ENCODE assay signal across 1 cellular context in the genomic region with DNA sequence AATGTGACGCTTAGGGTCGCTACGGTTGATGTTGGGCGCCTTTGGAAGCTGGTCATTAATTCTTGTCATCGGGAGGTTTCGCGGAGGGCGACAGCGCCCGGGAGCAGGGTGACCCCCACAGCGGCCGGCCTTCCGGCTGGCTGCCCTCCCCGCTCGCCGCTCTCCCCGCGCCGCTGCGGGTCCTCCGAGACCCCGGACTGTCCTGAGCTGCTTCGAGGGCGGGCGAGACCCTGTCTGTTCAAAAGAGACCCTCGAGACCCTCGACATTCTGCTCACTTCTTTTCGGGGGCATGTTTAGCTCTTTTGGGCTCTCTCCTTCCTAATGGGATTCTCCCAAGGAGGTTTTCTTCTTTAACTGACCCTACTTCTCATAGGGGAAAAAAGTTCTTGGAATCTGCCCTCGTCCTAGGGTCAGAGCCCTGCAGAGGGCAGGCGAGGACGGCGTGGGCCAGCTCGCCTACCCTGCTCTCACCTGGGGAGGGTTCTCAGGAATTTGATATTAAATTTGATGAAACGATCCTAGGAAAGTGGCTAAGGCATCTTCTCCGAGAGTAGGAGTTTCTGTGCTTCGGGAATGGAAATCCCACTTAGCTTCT.
TF ChIP-seq lines count a peak whose summit lies in the region.

No MANE protein-coding gene starts in this region.

TF ChIP-seq in GM23338, 12 proteins besides CTCF, POLR2A, EP300 and RAD21:
- TF ChIP-seq, protein P1, sequence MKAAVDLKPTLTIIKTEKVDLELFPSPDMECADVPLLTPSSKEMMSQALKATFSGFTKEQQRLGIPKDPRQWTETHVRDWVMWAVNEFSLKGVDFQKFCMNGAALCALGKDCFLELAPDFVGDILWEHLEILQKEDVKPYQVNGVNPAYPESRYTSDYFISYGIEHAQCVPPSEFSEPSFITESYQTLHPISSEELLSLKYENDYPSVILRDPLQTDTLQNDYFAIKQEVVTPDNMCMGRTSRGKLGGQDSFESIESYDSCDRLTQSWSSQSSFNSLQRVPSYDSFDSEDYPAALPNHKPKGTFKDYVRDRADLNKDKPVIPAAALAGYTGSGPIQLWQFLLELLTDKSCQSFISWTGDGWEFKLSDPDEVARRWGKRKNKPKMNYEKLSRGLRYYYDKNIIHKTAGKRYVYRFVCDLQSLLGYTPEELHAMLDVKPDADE (IDR thresholded peaks at IDR 0.05) = no peak
- TF ChIP-seq EZH2 (IDR thresholded peaks at IDR 0.05; ENCODE audit: low read depth, unreplicated experiment) (peak; percentile 82), JUNB (IDR thresholded peaks at IDR 0.05; ENCODE audit: unreplicated experiment) (no peak)
- TF ChIP-seq, protein P2, sequence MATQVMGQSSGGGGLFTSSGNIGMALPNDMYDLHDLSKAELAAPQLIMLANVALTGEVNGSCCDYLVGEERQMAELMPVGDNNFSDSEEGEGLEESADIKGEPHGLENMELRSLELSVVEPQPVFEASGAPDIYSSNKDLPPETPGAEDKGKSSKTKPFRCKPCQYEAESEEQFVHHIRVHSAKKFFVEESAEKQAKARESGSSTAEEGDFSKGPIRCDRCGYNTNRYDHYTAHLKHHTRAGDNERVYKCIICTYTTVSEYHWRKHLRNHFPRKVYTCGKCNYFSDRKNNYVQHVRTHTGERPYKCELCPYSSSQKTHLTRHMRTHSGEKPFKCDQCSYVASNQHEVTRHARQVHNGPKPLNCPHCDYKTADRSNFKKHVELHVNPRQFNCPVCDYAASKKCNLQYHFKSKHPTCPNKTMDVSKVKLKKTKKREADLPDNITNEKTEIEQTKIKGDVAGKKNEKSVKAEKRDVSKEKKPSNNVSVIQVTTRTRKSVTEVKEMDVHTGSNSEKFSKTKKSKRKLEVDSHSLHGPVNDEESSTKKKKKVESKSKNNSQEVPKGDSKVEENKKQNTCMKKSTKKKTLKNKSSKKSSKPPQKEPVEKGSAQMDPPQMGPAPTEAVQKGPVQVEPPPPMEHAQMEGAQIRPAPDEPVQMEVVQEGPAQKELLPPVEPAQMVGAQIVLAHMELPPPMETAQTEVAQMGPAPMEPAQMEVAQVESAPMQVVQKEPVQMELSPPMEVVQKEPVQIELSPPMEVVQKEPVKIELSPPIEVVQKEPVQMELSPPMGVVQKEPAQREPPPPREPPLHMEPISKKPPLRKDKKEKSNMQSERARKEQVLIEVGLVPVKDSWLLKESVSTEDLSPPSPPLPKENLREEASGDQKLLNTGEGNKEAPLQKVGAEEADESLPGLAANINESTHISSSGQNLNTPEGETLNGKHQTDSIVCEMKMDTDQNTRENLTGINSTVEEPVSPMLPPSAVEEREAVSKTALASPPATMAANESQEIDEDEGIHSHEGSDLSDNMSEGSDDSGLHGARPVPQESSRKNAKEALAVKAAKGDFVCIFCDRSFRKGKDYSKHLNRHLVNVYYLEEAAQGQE (IDR thresholded peaks at IDR 0.05; ENCODE audit: unreplicated experiment) = no peak
